Comparison of ENCODE assay signal across 8 cellular contexts in the genomic region with DNA sequence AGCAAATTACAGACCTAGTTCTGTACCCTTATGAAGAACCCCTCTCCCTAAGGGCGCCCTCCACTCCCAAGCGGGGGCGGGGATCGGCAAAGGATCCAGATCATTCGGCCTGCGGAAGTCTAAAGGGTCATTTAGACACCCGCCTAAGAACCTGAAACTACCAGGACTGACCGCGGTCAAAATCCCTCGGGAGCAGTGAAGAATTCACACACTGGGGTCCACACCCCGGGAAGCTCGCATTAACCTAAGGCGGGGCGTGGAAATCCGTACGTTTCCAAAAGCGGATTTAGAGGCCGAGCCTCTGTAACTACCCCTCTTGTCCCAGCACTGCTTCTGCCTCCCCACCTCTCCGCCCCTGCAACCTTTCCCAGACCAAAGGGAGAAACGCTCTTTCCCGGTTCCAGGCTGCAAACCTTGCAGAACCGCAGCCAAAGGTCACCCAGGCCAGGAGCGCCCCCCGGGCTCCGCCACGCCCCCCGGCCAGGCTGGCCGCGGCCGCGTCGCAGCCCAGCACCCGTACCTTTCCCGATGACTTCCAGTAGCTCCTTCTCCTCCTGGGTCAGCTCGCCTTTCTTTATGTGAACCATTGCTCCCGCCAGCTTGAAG. TPM values are rescaled to one million over a fixed set of nuclear protein-coding genes. Genes with fewer than 3 reads are reported as not detected.
DNase-seq lines count a peak whose midpoint lies in the region; TF ChIP-seq lines count a peak whose summit lies in the region.

No MANE protein-coding gene starts in this region.

- peak overlapping the region; percentile 99 for H3K27ac Mint-ChIP-seq in mesothelial cell of epicardium

- TF ChIP-seq POLR2A in tibial nerve (IDR thresholded peaks at IDR 0.05) = no peak

- H3K27me3 Mint-ChIP-seq in mesothelial cell of epicardium (ENCODE audit: low read depth) = no peaks in the 10 kb centered on the region

- no peaks in the 10 kb centered on the region for H3K27me3 ChIP-seq in tibial nerve

- TF ChIP-seq CTCF in mesothelial cell of epicardium (IDR thresholded peaks at IDR 0.05; ENCODE audit: unreplicated experiment) = no peak
- no peak for TF ChIP-seq CTCF in tibial nerve (IDR thresholded peaks at IDR 0.05)

- H3K4me1 Mint-ChIP-seq in mesothelial cell of epicardium = peaks cover 47% of the 10 kb centered on the region

- DNase-seq in COLO668 (lab: John Stamatoyannopoulos, UW; ENCODE audit: unreplicated experiment) = peak; percentile 81
- DNase-seq in HCEC 1CT = peak; percentile 17
- DNase-seq in RPMI8226 = peak; percentile 22
- peak; percentile 53 for DNase-seq in ecto neural progenitor cell (ENCODE audit: low spot score)
- DNase-seq in mesothelial cell of epicardium (ENCODE audit: low spot score in 2 of 2, unreplicated experiment in 2 of 2) = peak; percentile 19 to 50
- peak; percentile 25 to 33 for DNase-seq in tibial nerve (ENCODE audit: low spot score in 2 of 2)
- DNase-seq in pons (ENCODE audit: low spot score) = no peak
- no peak for DNase-seq in inferior parietal cortex (ENCODE audit: extremely low spot score)

- peaks cover 2% of the 10 kb centered on the region for H3K36me3 Mint-ChIP-seq in mesothelial cell of epicardium

- no peak for TF ChIP-seq EP300 in tibial nerve (IDR thresholded peaks at IDR 0.05)

- 1% methylated on average over 20 to 36 of the region's 36 CpGs for WGBS in tibial nerve, 2 donors

- H3K9me3 Mint-ChIP-seq in mesothelial cell of epicardium = no peaks in the 10 kb centered on the region

- H3K4me3 ChIP-seq in tibial nerve = peak overlapping the region; percentile 83 to 89 (median 87)

- peaks cover 0 to 59% (median 16%) of the 10 kb centered on the region in 4 donors for H3K4me1 ChIP-seq in tibial nerve

- H3K9me3 ChIP-seq in tibial nerve = no peaks in the 10 kb centered on the region

- H3K4me3 Mint-ChIP-seq in mesothelial cell of epicardium = peak overlapping the region; percentile 100

- H3K36me3 ChIP-seq in tibial nerve = peaks cover 0 to 2% (median 0%) of the 10 kb centered on the region in 3 donors

- peak overlapping the region; percentile 86 to 97 (median 92) for H3K27ac ChIP-seq in tibial nerve

RNA-seq across cellular contexts. Expression of gene ANKMY2, which starts 0.5 kb away (rescaled TPM):
- total RNA-seq in mesothelial cell of epicardium (23.5 to 25.0 TPM (median 24.4 TPM) in 3 replicates), tibial nerve (10 to 100 TPM; 10.0 to 15.3 (median 13.7) TPM)

RNA-seq across cellular contexts. Expression of gene BZW2, which starts 0.9 kb away (rescaled TPM):
- 73.9 to 77.6 TPM (median 75.9 TPM) in 3 replicates for total RNA-seq in mesothelial cell of epicardium
- total RNA-seq in tibial nerve = 10 to 100 TPM; 50.2 to 69.3 (median 52.3) TPM

Comparison
In these comparisons a context has a peak if more than half of its experiments do, and no peak if none do; other contexts are left out.
1. DNase-seq: peak in COLO668 (single experiment), HCEC 1CT (single experiment), RPMI8226 (single experiment), ecto neural progenitor cell (single experiment), mesothelial cell of epicardium (2 of 2) and tibial nerve (2 of 2); none in pons (single experiment) and inferior parietal cortex (single experiment).